In the genomic region with DNA sequence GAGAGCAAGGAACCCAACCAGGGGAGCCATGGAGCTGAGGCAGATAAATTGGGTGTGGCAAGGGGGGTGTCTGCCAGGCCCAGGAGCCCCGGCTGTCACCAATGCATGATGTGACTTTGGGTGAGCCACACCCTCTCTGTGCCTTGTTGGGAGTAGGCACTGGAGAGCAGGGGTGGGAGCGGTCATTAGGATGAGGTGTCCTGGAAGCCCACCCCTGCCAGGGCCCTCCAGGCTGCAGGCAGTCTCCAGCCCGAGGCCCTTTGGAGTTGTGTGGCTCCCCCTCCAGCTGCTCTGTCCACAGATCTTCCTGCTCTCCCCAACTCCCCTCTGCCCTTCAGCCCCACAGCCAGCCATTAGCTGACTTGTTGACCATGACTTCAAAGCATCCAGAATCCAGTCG, we compare ENCODE assay signal across 23 cellular contexts. TPM values are rescaled to one million over a fixed set of nuclear protein-coding genes. Genes with fewer than 3 reads are reported as not detected.
"Had no signal": no experiment of that assay in that cellular context is flagged by ENCODE, and none has a peak within 500 bp of the region (broad histone marks: within the 10 kb centered on the region; RNA-seq: fewer than 3 reads in every experiment).

No MANE protein-coding gene starts in this region.

- H3K36me3 ChIP-seq: breast epithelium, colonic mucosa, gastrocnemius medialis had no signal

- H3K27me3 ChIP-seq: breast epithelium, colonic mucosa, gastrocnemius medialis, tibial artery had no signal

- H3K27ac Mint-ChIP-seq: activated T-cell treated with anti-CD3 and anti-CD28 coated beads, Interleukin-2, amount 50 U/mL, for 24 hours; mesothelial cell of epicardium; natural killer cell; progenitor cell of endocrine pancreas; stimulated activated naive CD8-positive, alpha-beta T cell treated with anti-CD3 and anti-CD28 coated beads, Interleukin-15, Interleukin-2, amounts not matched to agents 100 ng/mL and 50 ng/mL, for 24 hours had no signal

- H3K9me3 Mint-ChIP-seq: activated T-cell treated with anti-CD3 and anti-CD28 coated beads, Interleukin-2, amount 50 U/mL, for 24 hours; central memory CD8-positive, alpha-beta T cell; mesothelial cell of epicardium; natural killer cell; stimulated activated naive CD8-positive, alpha-beta T cell treated with anti-CD3 and anti-CD28 coated beads, Interleukin-15, Interleukin-2, amounts not matched to agents 100 ng/mL and 50 ng/mL, for 24 hours had no signal

- DNase-seq: activated CD4-positive, CD25-positive, alpha-beta regulatory T cell treated with anti-CD3 and anti-CD28 coated beads, Interleukin-2, amount 50 U/mL, for 72 hours; activated naive CD4-positive, alpha-beta T cell treated with anti-CD3 and anti-CD28 coated beads, Interleukin-2, amount 50 U/mL, for 16 hours; activated T-cell treated with anti-CD3 and anti-CD28 coated beads, Interleukin-2, amount 50 U/mL, for 24 hours; colonic mucosa; esophagus squamous epithelium; gastrocnemius medialis; hippocampal formation; left ventricle myocardium inferior; natural killer cell; retina; stimulated activated CD4-positive, alpha-beta T cell treated with anti-CD3 and anti-CD28 coated beads, Interleukin-4, amount 100 ng/mL, for 4 hours; substantia nigra had no signal

- H3K4me1 ChIP-seq: breast epithelium, colonic mucosa had no signal

- H3K4me3 Mint-ChIP-seq: activated T-cell treated with anti-CD3 and anti-CD28 coated beads, Interleukin-2, amount 50 U/mL, for 24 hours; central memory CD8-positive, alpha-beta T cell; mesothelial cell of epicardium; natural killer cell; stimulated activated naive CD8-positive, alpha-beta T cell treated with anti-CD3 and anti-CD28 coated beads, Interleukin-15, Interleukin-2, amounts not matched to agents 100 ng/mL and 50 ng/mL, for 24 hours had no signal

- H3K4me3 ChIP-seq: breast epithelium, colonic mucosa, esophagus squamous epithelium, gastrocnemius medialis, left ventricle myocardium inferior, tibial artery had no signal

- H3K27ac ChIP-seq: breast epithelium, colonic mucosa, esophagus squamous epithelium, gastrocnemius medialis, left ventricle myocardium inferior, tibial artery, VCaP had no signal

- H3K9me3 ChIP-seq: breast epithelium, colonic mucosa, esophagus squamous epithelium, gastrocnemius medialis, left ventricle myocardium inferior, tibial artery had no signal

- ATAC-seq: gastrocnemius medialis, natural killer cell had no signal

- FAIRE-seq: urothelium cell line had no signal

- H3K27me3 Mint-ChIP-seq: activated T-cell treated with anti-CD3 and anti-CD28 coated beads, Interleukin-2, amount 50 U/mL, for 24 hours; central memory CD8-positive, alpha-beta T cell; stimulated activated naive CD8-positive, alpha-beta T cell treated with anti-CD3 and anti-CD28 coated beads, Interleukin-15, Interleukin-2, amounts not matched to agents 100 ng/mL and 50 ng/mL, for 24 hours had no signal

- H3K36me3 Mint-ChIP-seq: mesothelial cell of epicardium, natural killer cell had no signal

RNA-seq across cellular contexts. Expression of a gene that starts 11.4 kb away (rescaled TPM):
- total RNA-seq: osteocyte had no signal

RNA-seq across cellular contexts. Expression of a gene that starts 56.7 kb away (rescaled TPM):
- total RNA-seq: gastrocnemius medialis; left ventricle myocardium inferior; lung microvascular endothelial cell; osteocyte; T-helper 2 cell treated with Interferon-gamma antibody and Interleukin-4, amounts not matched to agents 100 ng/mL and 5 ng/mL, for 36 hours had no signal
